In genomic region chr6:18920701-18921100, GRCh38 we compare ENCODE assay signal across 1 cellular context.
TF ChIP-seq lines count a peak whose summit lies in the region.

No MANE protein-coding gene starts in this region.

TF ChIP-seq in H1, 55 proteins besides CTCF, POLR2A, EP300 and RAD21 (continued from another document):
- TF ChIP-seq POLR2AphosphoS5 (IDR thresholded peaks at IDR 0.05; ENCODE audit: low read depth, low read length) (no peak), EGR1 (IDR thresholded peaks at IDR 0.05; ENCODE audit: borderline replicate concordance, low read depth, low read length) (no peak), RNF2 (IDR thresholded peaks at IDR 0.05; ENCODE audit: borderline replicate concordance, low read depth, low read length, missing control alignments, poor library complexity, severe bottlenecking) (no peak), ASH2L (IDR thresholded peaks at IDR 0.05; ENCODE audit: low read length) (no peak), SRF (IDR thresholded peaks at IDR 0.05; ENCODE audit: low read depth, low read length) (no peak), TCF12 (IDR thresholded peaks at IDR 0.05; ENCODE audit: low read depth, low read length) (no peak), NRF1 (IDR thresholded peaks at IDR 0.05; ENCODE audit: low read depth, low read length) (no peak)
